In the genomic region with DNA sequence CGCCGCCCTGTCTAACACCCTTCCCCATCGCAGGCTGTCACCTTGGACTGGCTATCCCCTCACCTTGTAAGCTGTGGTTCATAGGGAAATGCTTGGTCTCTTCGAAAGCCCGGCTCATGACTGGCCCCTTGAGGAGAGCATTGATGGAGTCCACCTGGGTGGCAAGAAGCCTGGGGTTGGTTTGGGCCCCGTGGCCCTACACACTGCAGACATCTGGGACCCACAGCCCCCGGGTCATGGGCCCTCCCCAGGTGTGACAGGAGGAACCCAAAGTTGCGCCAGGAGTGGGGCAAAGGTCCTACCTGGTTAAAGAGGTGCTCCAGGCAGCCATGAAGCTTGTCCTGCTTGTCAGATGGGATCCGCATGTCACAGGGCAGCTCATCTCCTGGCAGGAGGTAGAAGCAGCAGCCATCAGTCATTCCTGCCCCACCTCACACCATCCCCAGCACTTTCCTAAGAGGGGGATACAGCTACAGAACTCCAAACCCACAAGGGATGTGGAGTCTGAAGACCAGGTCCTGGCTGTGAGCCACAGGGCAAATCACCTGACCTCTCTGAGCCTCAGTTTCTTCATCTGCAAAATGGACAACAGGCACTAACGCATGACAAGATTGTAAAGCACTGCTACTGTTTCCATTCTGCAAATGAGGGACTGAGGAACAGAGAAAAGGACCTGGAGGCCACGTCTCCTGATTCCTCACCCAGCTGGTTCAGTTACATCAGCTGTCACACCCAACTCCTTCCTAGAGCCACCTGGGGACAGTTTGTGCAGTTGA, we compare ENCODE assay signal across 2 cellular contexts.
TF ChIP-seq lines count a peak whose summit lies in the region.

No MANE protein-coding gene starts in this region.

TF ChIP-seq in K562, 482 proteins besides CTCF, POLR2A, EP300 and RAD21:
- TF ChIP-seq BCOR (IDR thresholded peaks at IDR 0.05) (0 out of 2 replicates have a peak, but pooled peaks have one; percentile 33), RBM25 (IDR thresholded peaks at IDR 0.05; ENCODE audit: low read depth, low read length, severe bottlenecking) (peak; percentile 84), ESRRA (IDR thresholded peaks at IDR 0.05; ENCODE audit: borderline replicate concordance, low read depth) (peak; percentile 71)
- TF ChIP-seq, protein P1, sequence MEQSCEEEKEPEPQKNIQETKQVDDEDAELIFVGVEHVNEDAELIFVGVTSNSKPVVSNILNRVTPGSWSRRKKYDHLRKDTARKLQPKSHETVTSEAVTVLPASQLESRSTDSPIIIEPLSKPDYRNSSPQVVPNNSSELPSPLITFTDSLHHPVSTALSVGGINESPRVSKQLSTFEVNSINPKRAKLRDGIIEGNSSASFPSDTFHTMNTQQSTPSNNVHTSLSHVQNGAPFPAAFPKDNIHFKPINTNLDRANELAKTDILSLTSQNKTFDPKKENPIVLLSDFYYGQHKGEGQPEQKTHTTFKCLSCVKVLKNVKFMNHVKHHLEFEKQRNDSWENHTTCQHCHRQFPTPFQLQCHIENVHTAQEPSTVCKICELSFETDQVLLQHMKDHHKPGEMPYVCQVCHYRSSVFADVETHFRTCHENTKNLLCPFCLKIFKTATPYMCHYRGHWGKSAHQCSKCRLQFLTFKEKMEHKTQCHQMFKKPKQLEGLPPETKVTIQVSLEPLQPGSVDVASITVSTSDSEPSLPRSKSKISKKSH (CRISPR knock-in tag; IDR thresholded peaks at IDR 0.05), result no peak

TF ChIP-seq in HepG2, 621 proteins besides CTCF, POLR2A, EP300 and RAD21:
- TF ChIP-seq, protein P2, sequence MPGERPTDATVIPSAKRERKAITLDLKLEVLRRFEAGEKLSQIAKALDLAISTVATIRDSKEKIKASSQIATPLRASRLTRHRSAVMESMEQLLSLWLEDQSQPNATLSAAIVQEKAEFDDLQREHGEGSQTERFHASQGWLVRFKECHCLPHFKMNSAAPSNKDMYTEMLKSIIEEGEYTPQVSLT (CRISPR knock-in tag; IDR thresholded peaks at IDR 0.05; ENCODE audit: borderline replicate concordance, low read depth), result no peak
- TF ChIP-seq ZNF629 (CRISPR knock-in tag; conservative IDR thresholded peaks at IDR 0.05), result peak; percentile 67
